In the genomic region with DNA sequence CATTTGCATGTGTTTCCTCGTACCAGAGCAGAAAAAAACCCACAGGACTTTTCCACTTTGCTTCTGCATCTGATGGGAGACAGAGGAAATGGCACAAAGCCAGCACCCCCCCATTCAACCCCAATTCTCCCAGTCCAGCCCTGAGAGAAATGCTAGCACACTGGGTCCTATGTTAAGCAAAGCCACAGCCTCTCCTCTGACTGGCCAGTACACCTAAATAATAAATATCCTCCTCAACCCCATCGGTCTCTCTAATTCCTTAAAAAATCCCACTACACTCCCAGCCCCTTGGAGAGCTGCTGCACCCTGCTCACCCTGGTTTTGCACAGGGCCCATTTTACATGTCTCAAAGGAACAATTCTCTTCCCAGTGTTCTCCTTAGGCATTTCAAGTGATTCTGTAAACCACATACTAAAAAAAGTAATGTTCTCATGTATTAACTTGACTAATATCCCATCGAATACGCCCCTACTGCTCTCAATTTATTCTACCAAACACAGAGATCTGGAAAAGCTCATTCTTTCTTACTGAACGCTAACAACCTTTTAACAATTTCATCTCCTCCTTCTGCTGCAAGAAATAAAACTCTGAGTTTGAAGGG, we compare ENCODE assay signal across 23 cellular contexts. TPM values are rescaled to one million over a fixed set of nuclear protein-coding genes. Genes with fewer than 3 reads are reported as not detected.
DNase-seq lines count a peak whose midpoint lies in the region; ATAC-seq and TF ChIP-seq lines count a peak whose summit lies in the region.
"Had no signal": no experiment of that assay in that cellular context is flagged by ENCODE, and none has a peak within 500 bp of the region (broad histone marks: within the 10 kb centered on the region; RNA-seq: fewer than 3 reads in every experiment).

No MANE protein-coding gene starts in this region.

- H3K27ac Mint-ChIP-seq in stimulated activated effector memory CD8-positive, alpha-beta T cell treated with anti-CD3 and anti-CD28 coated beads, Interleukin-12 subunit alpha, Interleukin-12 subunit beta, amount 100 ng/mL, for 72 hours, result no peak overlapping the region
- H3K27ac Mint-ChIP-seq: activated naive CD4-positive, alpha-beta T cell treated with anti-CD3 and anti-CD28 coated beads, Interleukin-2, amount 50 U/mL, for 24 hours; T-helper 2 cell treated with Interferon-gamma antibody and Interleukin-4, amounts not matched to agents 5 μg/mL and 100 μg/mL, for 36 hours had no signal

- H3K4me3 Mint-ChIP-seq in stimulated activated effector memory CD8-positive, alpha-beta T cell treated with anti-CD3 and anti-CD28 coated beads, Interleukin-12 subunit alpha, Interleukin-12 subunit beta, amount 100 ng/mL, for 72 hours, result no peak overlapping the region
- H3K4me3 Mint-ChIP-seq: activated naive CD4-positive, alpha-beta T cell treated with anti-CD3 and anti-CD28 coated beads, Interleukin-2, amount 50 U/mL, for 24 hours; H9; T-helper 2 cell treated with Interferon-gamma antibody and Interleukin-4, amounts not matched to agents 5 μg/mL and 100 μg/mL, for 36 hours had no signal

- peak overlapping the region; percentile 39 to 51 for H3K27ac ChIP-seq in mucosa of rectum (ENCODE audit: low read depth in 2 of 2, low read length in 2 of 2)
- H3K27ac ChIP-seq in suprapubic skin, result peak overlapping the region; percentile 82
- H3K27ac ChIP-seq: 22Rv1, BLaER1 had no signal

- no peak for TF ChIP-seq POLR2A in suprapubic skin (IDR thresholded peaks at IDR 0.05)

- DNase-seq in DMS 273 (lab: John Stamatoyannopoulos, UW; ENCODE audit: unreplicated experiment), result peak; percentile 54
- no peak for DNase-seq in DMS 273 treated with DMSO at 0.1 percent for 48 hours (lab: John Stamatoyannopoulos, UW)
- peak; percentile 37 for DNase-seq in adipocyte (ENCODE audit: low read depth)
- no peak for DNase-seq in suprapubic skin (ENCODE audit: low spot score in 2 of 2)
- DNase-seq in stimulated activated effector memory CD8-positive, alpha-beta T cell treated with anti-CD3 and anti-CD28 coated beads, Interleukin-12 subunit alpha, Interleukin-12 subunit beta, amount 100 ng/mL, for 72 hours (ENCODE audit: low spot score in 2 of 2), result no peak
- no peak for DNase-seq in hypothalamus (lab: John Stamatoyannopoulos, UW)
- DNase-seq: activated T-cell treated with anti-CD3 and anti-CD28 coated beads, Interleukin-2, amount 50 U/mL, for 48 hours; GF-D8; H9; kidney; midbrain; NCI-H748 treated with DMSO at 0.1 percent for 48 hours; retina; SIG-M5; stimulated activated CD4-positive, alpha-beta T cell treated with anti-CD3 and anti-CD28 coated beads, Interleukin-2, amount 100 ng/mL, for 24 hours; stimulated activated naive CD8-positive, alpha-beta T cell treated with anti-CD3 and anti-CD28 coated beads, Interleukin-15, Interleukin-2, amounts not matched to agents 100 U/mL and 50 U/mL, for 24 hours had no signal

- H3K4me1 ChIP-seq in adipocyte (ENCODE audit: control insufficient read depth, insufficient read depth, low read length) (peaks cover 31% of the 10 kb centered on the region), mucosa of rectum (ENCODE audit: control insufficient read depth in 2 of 2, insufficient read depth in 2 of 2, low read length in 2 of 2) (peaks cover 5 to 6% of the 10 kb centered on the region in 2 donors), suprapubic skin (peaks cover 19% of the 10 kb centered on the region)
- H3K4me1 ChIP-seq: BLaER1 had no signal

- H3K36me3 ChIP-seq in adipocyte (ENCODE audit: control insufficient read depth, insufficient read depth, low read length, severe bottlenecking) (no peaks in the 10 kb centered on the region), mucosa of rectum (ENCODE audit: control insufficient read depth in 2 of 2, insufficient read depth in 2 of 2, low read length in 2 of 2) (no peaks in the 10 kb centered on the region), suprapubic skin (no peaks in the 10 kb centered on the region)
- H3K36me3 ChIP-seq: BLaER1 had no signal

- no peaks in the 10 kb centered on the region for H3K27me3 ChIP-seq in adipocyte (replicated peaks; ENCODE audit: control insufficient read depth, insufficient read depth, low read length)
- H3K27me3 ChIP-seq in mucosa of rectum (ENCODE audit: control insufficient read depth in 2 of 2, insufficient read depth in 2 of 2, low read length in 2 of 2), result no peaks in the 10 kb centered on the region
- no peaks in the 10 kb centered on the region for H3K27me3 ChIP-seq in suprapubic skin
- H3K27me3 ChIP-seq: BLaER1 had no signal

- no peaks in the 10 kb centered on the region for H3K9me3 ChIP-seq in adipocyte (ENCODE audit: control insufficient read depth, low read length)
- H3K9me3 ChIP-seq in mucosa of rectum (ENCODE audit: control insufficient read depth in 2 of 2, low read length in 2 of 2), result no peaks in the 10 kb centered on the region
- no peaks in the 10 kb centered on the region for H3K9me3 ChIP-seq in suprapubic skin
- H3K9me3 ChIP-seq: BLaER1 had no signal

- H3K4me3 ChIP-seq in adipocyte (ENCODE audit: low read length) (peak overlapping the region; percentile 46), mucosa of rectum (ENCODE audit: low read length in 2 of 2) (no peak overlapping the region), suprapubic skin (peak overlapping the region; percentile 7)
- H3K4me3 ChIP-seq: BLaER1 had no signal

- ATAC-seq in stimulated activated effector memory CD8-positive, alpha-beta T cell treated with anti-CD3 and anti-CD28 coated beads, Interleukin-12 subunit alpha, Interleukin-12 subunit beta, amount 100 ng/mL, for 72 hours, result no peak
- ATAC-seq in GM19452 (IDR thresholded peaks at IDR 0.05; ENCODE audit: unreplicated experiment), result no peak
- ATAC-seq: stimulated activated naive CD8-positive, alpha-beta T cell treated with anti-CD3 and anti-CD28 coated beads, Interleukin-15, Interleukin-2, amounts not matched to agents 100 U/mL and 50 U/mL, for 24 hours had no signal

- H3K4me1 Mint-ChIP-seq in stimulated activated effector memory CD8-positive, alpha-beta T cell treated with anti-CD3 and anti-CD28 coated beads, Interleukin-12 subunit alpha, Interleukin-12 subunit beta, amount 100 ng/mL, for 72 hours, result no peaks in the 10 kb centered on the region
- H3K4me1 Mint-ChIP-seq: activated naive CD4-positive, alpha-beta T cell treated with anti-CD3 and anti-CD28 coated beads, Interleukin-2, amount 50 U/mL, for 24 hours had no signal

- H3K36me3 Mint-ChIP-seq in stimulated activated effector memory CD8-positive, alpha-beta T cell treated with anti-CD3 and anti-CD28 coated beads, Interleukin-12 subunit alpha, Interleukin-12 subunit beta, amount 100 ng/mL, for 72 hours, result no peaks in the 10 kb centered on the region
- H3K36me3 Mint-ChIP-seq: activated naive CD4-positive, alpha-beta T cell treated with anti-CD3 and anti-CD28 coated beads, Interleukin-2, amount 50 U/mL, for 24 hours had no signal

- TF ChIP-seq CTCF in suprapubic skin (IDR thresholded peaks at IDR 0.05), result no peak

- 42% methylated on average over 5 of the region's 5 CpGs for WGBS in suprapubic skin

- no peaks in the 10 kb centered on the region for H3K9me3 Mint-ChIP-seq in stimulated activated effector memory CD8-positive, alpha-beta T cell treated with anti-CD3 and anti-CD28 coated beads, Interleukin-12 subunit alpha, Interleukin-12 subunit beta, amount 100 ng/mL, for 72 hours
- H3K9me3 Mint-ChIP-seq: activated naive CD4-positive, alpha-beta T cell treated with anti-CD3 and anti-CD28 coated beads, Interleukin-2, amount 50 U/mL, for 24 hours; H9; T-helper 2 cell treated with Interferon-gamma antibody and Interleukin-4, amounts not matched to agents 5 μg/mL and 100 μg/mL, for 36 hours had no signal

- H3K9ac ChIP-seq in adipocyte (ENCODE audit: low read length), result peak overlapping the region; percentile 52
- no peak overlapping the region for H3K9ac ChIP-seq in mucosa of rectum (ENCODE audit: low read depth in 1 of 2, low read length in 2 of 2)
- H3K9ac ChIP-seq: BLaER1 had no signal

- TF ChIP-seq EP300 in suprapubic skin (IDR thresholded peaks at IDR 0.05), result no peak

RNA-seq across cellular contexts. Expression of gene TSPAN11, which starts 17.4 kb away (rescaled TPM):
- total RNA-seq in suprapubic skin, result 1 to 10 TPM in 2 of 4 donors, under 1 TPM in 2; 0.64 to 2.8 (median 1.3) TPM
- total RNA-seq: OCI-LY7 had no signal

Comparison
In these comparisons a context has a peak if more than half of its experiments do, and no peak if none do; other contexts are left out.
1. DNase-seq: peak in DMS 273 (single experiment) and adipocyte (single experiment); none in DMS 273 treated with DMSO at 0.1 percent for 48 hours (single experiment), suprapubic skin (0 of 2), stimulated activated effector memory CD8-positive, alpha-beta T cell treated with anti-CD3 and anti-CD28 coated beads, Interleukin-12 subunit alpha, Interleukin-12 subunit beta, amount 100 ng/mL, for 72 hours (0 of 2) and hypothalamus (0 of 51).
2. H3K4me3 ChIP-seq: peak in adipocyte (single experiment) and suprapubic skin (single experiment); none in mucosa of rectum (0 of 2).